ENCODE assay signal across 22 cellular contexts in genomic region chr6:14736231-14736953, GRCh38.
DNase-seq lines count a peak whose midpoint lies in the region; ATAC-seq, FAIRE-seq and TF ChIP-seq lines count a peak whose summit lies in the region.
"Had no signal": no experiment of that assay in that cellular context is flagged by ENCODE, and none has a peak within 500 bp of the region (broad histone marks: within the 10 kb centered on the region; RNA-seq: fewer than 3 reads in every experiment).

No MANE protein-coding gene starts in this region.

- intact Hi-C loops in GM12878 (cut with micrococcal nuclease; ENCODE audit: unreplicated experiment), result loop anchor here (5.0 to 10.0 kb wide), 2 partner anchors 418 to 511 kb away; partner anchors contain the start of gene JARID2
- intact Hi-C loops in breast epithelium (cut with DNase I; ENCODE audit: low total_unique reads), result no loop called here

- peaks cover 21 to 25% of the 10 kb centered on the region in 2 donors for H3K9me3 Mint-ChIP-seq in activated naive CD4-positive, alpha-beta T cell treated with anti-CD3 and anti-CD28 coated beads, Interleukin-2, amount 50 U/mL, for 72 hours
- H3K9me3 Mint-ChIP-seq: GM23338 had no signal

- SMC1A ChIA-PET in GM12878 (lab: Charles Lee; ENCODE audit: uncharacterized antibody, unreplicated experiment), result interaction anchor here (0.7 to 1.7 kb wide), 9 partner anchors 11 to 434 kb away, joined by 3 to 9 read pairs (median 4); no protein-coding TSS in a partner anchor

- H3K9me3 ChIP-seq in GM12878 (replicated peaks; ENCODE audit: control insufficient read depth, insufficient read depth, low read length) (no peaks in the 10 kb centered on the region; the same call in 2 of the 3 replicates), breast epithelium (no peaks in the 10 kb centered on the region)
- H3K9me3 ChIP-seq: body of pancreas, esophagus muscularis mucosa, pancreas, right lobe of liver, upper lobe of left lung had no signal

- TF ChIP-seq POLR2A in GM12878 (IDR thresholded peaks at IDR 0.05; ENCODE audit: low read depth, low read length), result no peak
- no peak for TF ChIP-seq POLR2A in breast epithelium (IDR thresholded peaks at IDR 0.05)

- no TSS peak for BruUV-seq in GM12878 (replicated peaks; lab: Mats Ljungman, UMichigan)

- CTCF ChIA-PET in GM12878 (lab: Yijun Ruan, JAX), result interaction anchor here (1.4 kb wide), 1 partner anchor 25 kb away, joined by 4 read pairs; no protein-coding TSS in a partner anchor

- DNase-seq in activated naive CD4-positive, alpha-beta T cell treated with anti-CD3 and anti-CD28 coated beads, Interleukin-2, amount 50 U/mL, for 72 hours (ENCODE audit: low spot score in 2 of 2), result no peak
- DNase-seq in activated naive CD4-positive, alpha-beta T cell treated with anti-CD3 and anti-CD28 coated beads, Interleukin-2, amount 50 U/mL, for 16 hours, result no peak
- DNase-seq in NCI-H82 treated with DMSO at 0.1 percent for 48 hours (lab: John Stamatoyannopoulos, UW; ENCODE audit: unreplicated experiment) (peak; percentile 10), GM12878 (ENCODE audit: low read depth, low spot score) (no peak), NCI-H510A treated with DMSO at 0.1 percent for 48 hours (lab: John Stamatoyannopoulos, UW) (no peak), inferior parietal cortex (ENCODE audit: extremely low spot score) (no peak), breast epithelium (ENCODE audit: low spot score in 2 of 2) (no peak)
- DNase-seq in stimulated activated naive CD8-positive, alpha-beta T cell treated with anti-CD3 and anti-CD28 coated beads, Interleukin-15, Interleukin-2, amounts not matched to agents 100 U/mL and 50 U/mL, for 24 hours, result no peak
- DNase-seq: activated naive CD8-positive, alpha-beta T cell treated with anti-CD3 and anti-CD28 coated beads, Interleukin-2, amount 10 ng/mL, durations not matched to agents 7 days and 5 days; body of pancreas; DMS79 treated with DMSO at 0.1 percent for 48 hours; effector memory CD8-positive, alpha-beta T cell; mesendoderm; naive thymus-derived CD8-positive, alpha-beta T cell; NCI-H2171 treated with DMSO at 0.1 percent for 48 hours; NCI-H526 treated with DMSO at 0.1 percent for 48 hours; pancreas; right lobe of liver; upper lobe of left lung had no signal

- H3K4me3 ChIP-seq in GM12878 (no peak overlapping the region), breast epithelium (no peak overlapping the region)
- H3K4me3 ChIP-seq: body of pancreas, esophagus muscularis mucosa, GM23338, pancreas, right lobe of liver, upper lobe of left lung had no signal

- TF ChIP-seq CTCF in GM12878 (IDR thresholded peaks at IDR 0.05 in 2 of 3, conservative IDR thresholded peaks at IDR 0.05 in 1 of 3; ENCODE audit: control insufficient read depth in 2 of 3, extremely low read depth in 1 of 3, insufficient read depth in 1 of 3, low read depth in 3 of 3, low read length in 3 of 3) (no peak), breast epithelium (IDR thresholded peaks at IDR 0.05) (no peak)

- no peaks in the 10 kb centered on the region for H3K36me3 ChIP-seq in GM12878 (ENCODE audit: control insufficient read depth in 2 of 2, insufficient read depth in 2 of 2, low read length in 1 of 2)
- no peaks in the 10 kb centered on the region for H3K36me3 ChIP-seq in breast epithelium
- H3K36me3 ChIP-seq: esophagus muscularis mucosa, pancreas, right lobe of liver, upper lobe of left lung had no signal

- in situ Hi-C loops in GM12878 (cut with MboI), result no loop called here

- no peak overlapping the region for H3K4me2 ChIP-seq in GM12878 (ENCODE audit: control insufficient read depth, insufficient read depth)
- H3K4me2 ChIP-seq: GM23338 had no signal

- H3K27ac ChIP-seq in GM12878 (ENCODE audit: control insufficient read depth, insufficient read depth), result no peak overlapping the region
- no peak overlapping the region for H3K27ac ChIP-seq in breast epithelium
- H3K27ac ChIP-seq: body of pancreas, esophagus muscularis mucosa, pancreas, right lobe of liver, upper lobe of left lung had no signal

- RAD21 ChIA-PET in GM12878 (lab: Charles Lee; ENCODE audit: unreplicated experiment), result interaction anchor here (0.6 to 1.2 kb wide), 3 partner anchors 22 to 141 kb away, joined by 3 to 4 read pairs (median 4); no protein-coding TSS in a partner anchor

- H3K4me1 ChIP-seq in GM12878 (ENCODE audit: control insufficient read depth, insufficient read depth, low read length), result peaks cover 38% of the 10 kb centered on the region
- no peaks in the 10 kb centered on the region for H3K4me1 ChIP-seq in breast epithelium
- H3K4me1 ChIP-seq: body of pancreas, esophagus muscularis mucosa, pancreas, right lobe of liver had no signal

- peak; percentile 38 for ATAC-seq in activated naive CD4-positive, alpha-beta T cell treated with anti-CD3 and anti-CD28 coated beads, Interleukin-2, amount 50 U/mL, for 72 hours
- peak; percentile 51 for ATAC-seq in GM12878
- peak; percentile 6 for ATAC-seq in stimulated activated naive CD8-positive, alpha-beta T cell treated with anti-CD3 and anti-CD28 coated beads, Interleukin-15, Interleukin-2, amounts not matched to agents 100 U/mL and 50 U/mL, for 24 hours
- ATAC-seq: body of pancreas; effector memory CD8-positive, alpha-beta T cell; naive thymus-derived CD8-positive, alpha-beta T cell; pancreas; right lobe of liver; Right ventricle myocardium inferior had no signal

- H3K9ac ChIP-seq in GM12878 (ENCODE audit: control insufficient read depth, insufficient read depth, low read length), result no peak overlapping the region

- POLR2A ChIA-PET in GM12878 (lab: Charles Lee), result no interaction called here

- H3K36me3 Mint-ChIP-seq in activated naive CD4-positive, alpha-beta T cell treated with anti-CD3 and anti-CD28 coated beads, Interleukin-2, amount 50 U/mL, for 72 hours, result peaks cover 33 to 47% of the 10 kb centered on the region in 2 donors

- no peak overlapping the region for H2AFZ ChIP-seq in GM12878 (ENCODE audit: control insufficient read depth, low read depth, low read length)
- H2AFZ ChIP-seq: GM23338 had no signal

- WGBS in GM12878 (ENCODE audit: insufficient coverage, insufficient replicate concordance, low lambda C conversion rate, missing lambda C conversion rate), result 32% methylated on average over 4 of the region's 4 CpGs

- H3K27ac Mint-ChIP-seq in activated naive CD4-positive, alpha-beta T cell treated with anti-CD3 and anti-CD28 coated beads, Interleukin-2, amount 50 U/mL, for 72 hours, result peak overlapping the region; percentile 98 to 99
- H3K27ac Mint-ChIP-seq: activated naive CD8-positive, alpha-beta T cell treated with anti-CD3 and anti-CD28 coated beads, Interleukin-2, amount 10 ng/mL, durations not matched to agents 7 days and 5 days; effector memory CD8-positive, alpha-beta T cell; GM23338 had no signal

- TF ChIP-seq RAD21 in GM12878 (IDR thresholded peaks at IDR 0.05; ENCODE audit: insufficient read depth, low read depth, low read length), result no peak

- no peaks in the 10 kb centered on the region for H4K20me1 ChIP-seq in GM12878 (ENCODE audit: control insufficient read depth, insufficient read depth)

- H3K27me3 ChIP-seq in GM12878 (replicated peaks in 1 of 2; ENCODE audit: control insufficient read depth in 2 of 2, insufficient read depth in 2 of 2, low read length in 1 of 2), result no peaks in the 10 kb centered on the region
- H3K27me3 ChIP-seq in breast epithelium, result no peaks in the 10 kb centered on the region
- H3K27me3 ChIP-seq: body of pancreas, esophagus muscularis mucosa, pancreas, right lobe of liver, upper lobe of left lung had no signal

- TF ChIP-seq EP300 in GM12878 (IDR thresholded peaks at IDR 0.05; ENCODE audit: borderline replicate concordance in 1 of 2, control insufficient read depth in 1 of 2, low read depth in 2 of 2, low read length in 2 of 2), result no peak

- no peaks in the 10 kb centered on the region for H3K79me2 ChIP-seq in GM12878 (ENCODE audit: control insufficient read depth, insufficient read depth, low read length)

- FAIRE-seq in GM12878 (lab: Jason Lieb, UNC), result no peak
- FAIRE-seq: pancreas had no signal

TF ChIP-seq in GM12878, 131 proteins besides CTCF, POLR2A, EP300 and RAD21 (continues in another document):
- TF ChIP-seq RUNX3 (IDR thresholded peaks at IDR 0.05; ENCODE audit: low read length) (peak; percentile 43; the same call in 1 of the 2 replicates), RBBP5 (conservative IDR thresholded peaks at IDR 0.05) (no peak), ZBTB11 (CRISPR knock-in tag; IDR thresholded peaks at IDR 0.05) (no peak), E2F4 (IDR thresholded peaks at IDR 0.05; ENCODE audit: low read depth, low read length) (no peak)
